ENCODE assay signal across 17 cellular contexts in genomic region chr15:70602834-70603560, GRCh38.
"Had no signal": no experiment of that assay in that cellular context is flagged by ENCODE, and none has a peak within 500 bp of the region (broad histone marks: within the 10 kb centered on the region; RNA-seq: fewer than 3 reads in every experiment).

No MANE protein-coding gene starts in this region.

- H3K27ac ChIP-seq: adrenal gland, coronary artery, foreskin keratinocyte, left ventricle myocardium inferior, sigmoid colon, stomach, VCaP had no signal

- ATAC-seq: activated CD8-positive, alpha-beta T cell treated with anti-CD3 and anti-CD28 coated beads for 36 hours; activated T-cell treated with anti-CD3 and anti-CD28 coated beads, Interleukin-2, amount 50 U/mL, for 4 hours; foreskin keratinocyte; SK-N-SH treated with all-trans-retinoic acid at 6 μM for 48 hours had no signal

- H3K4me3 Mint-ChIP-seq: activated CD8-positive, alpha-beta T cell treated with anti-CD3 and anti-CD28 coated beads for 36 hours; activated naive CD4-positive, alpha-beta T cell treated with anti-CD3 and anti-CD28 coated beads, Interleukin-2, amount 50 U/mL, for 24 hours; activated T-cell treated with anti-CD3 and anti-CD28 coated beads, Interleukin-2, amount 50 U/mL, for 4 hours; nephron progenitor cell had no signal

- DNase-seq: activated CD8-positive, alpha-beta T cell treated with anti-CD3 and anti-CD28 coated beads for 36 hours; activated effector memory CD4-positive, alpha-beta T cell treated with anti-CD3 and anti-CD28 coated beads, Interleukin-2, amount 50 U/mL, for 16 hours; activated T-cell treated with anti-CD3 and anti-CD28 coated beads, Interleukin-2, amount 50 U/mL, for 4 hours; effector CD4-positive, alpha-beta T cell; foreskin keratinocyte; left ventricle myocardium inferior; mesendoderm; nephron progenitor cell; sigmoid colon; stimulated activated CD4-positive, alpha-beta T cell treated with anti-CD3 and anti-CD28 coated beads, Interleukin-1b, Interleukin-23, amount 100 ng/mL, for 48 hours; stomach had no signal

- H3K36me3 ChIP-seq: adrenal gland, left ventricle myocardium inferior, sigmoid colon, stomach had no signal

- FAIRE-seq: islet of Langerhans had no signal

- H3K27me3 Mint-ChIP-seq: activated CD8-positive, alpha-beta T cell treated with anti-CD3 and anti-CD28 coated beads for 36 hours; activated naive CD4-positive, alpha-beta T cell treated with anti-CD3 and anti-CD28 coated beads, Interleukin-2, amount 50 U/mL, for 24 hours had no signal

- H3K27ac Mint-ChIP-seq: activated CD8-positive, alpha-beta T cell treated with anti-CD3 and anti-CD28 coated beads for 36 hours; activated naive CD4-positive, alpha-beta T cell treated with anti-CD3 and anti-CD28 coated beads, Interleukin-2, amount 50 U/mL, for 24 hours; nephron progenitor cell had no signal

- H3K27me3 ChIP-seq: adrenal gland, sigmoid colon, stomach had no signal

- H3K4me3 ChIP-seq: adrenal gland, coronary artery, left ventricle myocardium inferior, sigmoid colon, stomach had no signal

- H3K9me3 ChIP-seq: adrenal gland, sigmoid colon, stomach had no signal

- H3K4me1 Mint-ChIP-seq: activated naive CD4-positive, alpha-beta T cell treated with anti-CD3 and anti-CD28 coated beads, Interleukin-2, amount 50 U/mL, for 24 hours had no signal

- H3K4me1 ChIP-seq: foreskin keratinocyte had no signal
